In genomic region chr6:130625825-130626500, GRCh38 we compare ENCODE assay signal across 9 cellular contexts.
DNase-seq lines count a peak whose midpoint lies in the region; ATAC-seq and TF ChIP-seq lines count a peak whose summit lies in the region.
"Had no signal": no experiment of that assay in that cellular context is flagged by ENCODE, and none has a peak within 500 bp of the region (broad histone marks: within the 10 kb centered on the region; RNA-seq: fewer than 3 reads in every experiment).

No MANE protein-coding gene starts in this region.

- no peaks in the 10 kb centered on the region for H3K27me3 Mint-ChIP-seq in progenitor cell of endocrine pancreas
- H3K27me3 Mint-ChIP-seq: activated naive CD4-positive, alpha-beta T cell treated with anti-CD3 and anti-CD28 coated beads, Interleukin-2, amount 50 U/mL, for 24 hours had no signal

- peaks cover 9% of the 10 kb centered on the region for H3K9me3 Mint-ChIP-seq in progenitor cell of endocrine pancreas (ENCODE audit: low read depth)
- H3K9me3 Mint-ChIP-seq: activated naive CD4-positive, alpha-beta T cell treated with anti-CD3 and anti-CD28 coated beads, Interleukin-2, amount 50 U/mL, for 24 hours had no signal

- in situ Hi-C loops in GM13977 (cut with MboI; ENCODE audit: low pct_unique_long_range_greater_than_20kb, low sequenced_read_pairs, unreplicated experiment) = no loop called here

- no peak overlapping the region for H3K27ac ChIP-seq in tibial artery

- no peak for TF ChIP-seq CTCF in GM13977 (IDR thresholded peaks at IDR 0.05; ENCODE audit: extremely low read depth, insufficient read depth, missing control alignments)
- no peak for TF ChIP-seq CTCF in tibial artery (IDR thresholded peaks at IDR 0.05)
- no peak for TF ChIP-seq CTCF in progenitor cell of endocrine pancreas (IDR thresholded peaks at IDR 0.05; ENCODE audit: unreplicated experiment)

- no peaks in the 10 kb centered on the region for H3K4me1 Mint-ChIP-seq in progenitor cell of endocrine pancreas (ENCODE audit: low read depth)

- peaks cover 2% of the 10 kb centered on the region for H3K36me3 Mint-ChIP-seq in progenitor cell of endocrine pancreas (ENCODE audit: insufficient read depth)
- H3K36me3 Mint-ChIP-seq: activated naive CD4-positive, alpha-beta T cell treated with anti-CD3 and anti-CD28 coated beads, Interleukin-2, amount 50 U/mL, for 24 hours had no signal

- H3K4me1 ChIP-seq in tibial artery = no peaks in the 10 kb centered on the region

- H3K27me3 ChIP-seq in H7 (ENCODE audit: control insufficient read depth, insufficient read depth, low read length) (no peaks in the 10 kb centered on the region), tibial artery (no peaks in the 10 kb centered on the region)

- intact Hi-C loops in tibial artery (cut with DNase I; ENCODE audit: low total_unique reads) = no loop called here

- H3K4me3 ChIP-seq in H7 (ENCODE audit: insufficient read depth, low read depth, low read length) (no peak overlapping the region), tibial artery (no peak overlapping the region)

- peak; percentile 81 for ATAC-seq in GM21529 (IDR thresholded peaks at IDR 0.05; ENCODE audit: unreplicated experiment)

- H3K27ac Mint-ChIP-seq in progenitor cell of endocrine pancreas = no peak overlapping the region
- H3K27ac Mint-ChIP-seq: activated naive CD4-positive, alpha-beta T cell treated with anti-CD3 and anti-CD28 coated beads, Interleukin-2, amount 50 U/mL, for 24 hours had no signal

- H3K9me3 ChIP-seq in tibial artery = no peaks in the 10 kb centered on the region

- DNase-seq in GM13977 (ENCODE audit: low spot score) = peak; percentile 33
- peak; percentile 72 for DNase-seq in HS-27A (ENCODE audit: low read depth)
- DNase-seq in fibroblast of peridontal ligament (ENCODE audit: extremely low read depth) = peak; percentile 83
- DNase-seq in H7 = no peak
- DNase-seq in NCI-H146 treated with DMSO at 0.1 percent for 48 hours (lab: John Stamatoyannopoulos, UW; ENCODE audit: unreplicated experiment) = no peak
- DNase-seq in tibial artery = no peak
- DNase-seq in progenitor cell of endocrine pancreas (ENCODE audit: low spot score, unreplicated experiment) = no peak

- no peak overlapping the region for H3K4me3 Mint-ChIP-seq in progenitor cell of endocrine pancreas (ENCODE audit: low read depth)
- H3K4me3 Mint-ChIP-seq: activated naive CD4-positive, alpha-beta T cell treated with anti-CD3 and anti-CD28 coated beads, Interleukin-2, amount 50 U/mL, for 24 hours had no signal

- H3K36me3 ChIP-seq in H7 (replicated peaks; ENCODE audit: control insufficient read depth, insufficient read depth, low read length) (no peaks in the 10 kb centered on the region), tibial artery (no peaks in the 10 kb centered on the region)

Comparison
In these comparisons a context has a peak if more than half of its experiments do, and no peak if none do; other contexts are left out.
1. DNase-seq: peak in GM13977 (single experiment), HS-27A (single experiment) and fibroblast of peridontal ligament (single experiment); none in H7 (single experiment), NCI-H146 treated with DMSO at 0.1 percent for 48 hours (single experiment), tibial artery (0 of 2) and progenitor cell of endocrine pancreas (single experiment).